Comparison of ENCODE assay signal across 10 cellular contexts in the genomic region with DNA sequence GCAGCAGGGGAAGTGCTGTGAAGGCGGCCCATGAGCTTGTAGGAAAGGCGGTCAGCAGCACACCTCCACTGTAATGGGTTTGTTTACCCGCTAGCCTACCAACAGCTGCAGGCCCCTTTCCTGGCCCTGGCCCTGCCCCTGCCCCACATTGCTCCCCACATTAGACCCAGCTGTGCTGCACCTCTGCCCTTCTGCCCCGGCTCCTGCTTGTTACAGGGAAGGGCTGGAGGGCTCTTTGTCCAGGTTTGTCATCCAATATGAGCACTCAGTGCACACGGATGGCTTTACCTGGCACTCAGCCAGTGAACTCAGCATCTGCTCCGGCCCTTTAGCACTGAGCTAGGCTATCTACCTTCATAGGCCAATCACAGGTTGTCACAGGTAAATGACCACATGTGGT. TPM values are rescaled to one million over a fixed set of nuclear protein-coding genes. Genes with fewer than 3 reads are reported as not detected.
"Had no signal": no experiment of that assay in that cellular context is flagged by ENCODE, and none has a peak within 500 bp of the region (broad histone marks: within the 10 kb centered on the region; RNA-seq: fewer than 3 reads in every experiment).

No MANE protein-coding gene starts in this region.

RNA-seq across cellular contexts. Expression of a gene that starts 36.0 kb away (rescaled TPM):
- total RNA-seq: fibroblast of villous mesenchyme, gastrocnemius medialis, heart right ventricle, myocyte, occipital lobe, progenitor cell of endocrine pancreas, right cardiac atrium, thoracic aorta, urinary bladder had no signal
- polyA plus RNA-seq: heart right ventricle, pancreas, right cardiac atrium had no signal
